Comparison of ENCODE assay signal across 8 cellular contexts in genomic region chr3:76044601-76045600, GRCh38.
DNase-seq lines count a peak whose midpoint lies in the region; ATAC-seq, FAIRE-seq and TF ChIP-seq lines count a peak whose summit lies in the region.

No MANE protein-coding gene starts in this region.

- no peaks in the 10 kb centered on the region for H3K27me3 ChIP-seq in HUES64 (ENCODE audit: insufficient read depth, low read length)
- H3K27me3 ChIP-seq in GM12878 (replicated peaks in 1 of 2; ENCODE audit: control insufficient read depth in 2 of 2, insufficient read depth in 2 of 2, low read length in 1 of 2), result no peaks in the 10 kb centered on the region

- SMC1A ChIA-PET in GM12878 (lab: Charles Lee; ENCODE audit: uncharacterized antibody, unreplicated experiment), result interaction anchor here (0.5 to 2.1 kb wide), 3 partner anchors 11 to 382 kb away, joined by 3 to 6 read pairs (median 3); no protein-coding TSS in a partner anchor

- no peak overlapping the region for H2AFZ ChIP-seq in GM12878 (ENCODE audit: control insufficient read depth, low read depth, low read length)

- DNase-seq in NCI-H748 (lab: John Stamatoyannopoulos, UW; ENCODE audit: unreplicated experiment) (peak; percentile 10), NCI-H748 treated with DMSO at 0.1 percent for 48 hours (lab: John Stamatoyannopoulos, UW) (no peak), GM12878 (ENCODE audit: low read depth, low spot score) (no peak), midbrain (lab: John Stamatoyannopoulos, UW) (peak; percentile 15), NCI-H1417 treated with DMSO at 0.1 percent for 48 hours (lab: John Stamatoyannopoulos, UW) (no peak)
- DNase-seq in activated CD4-positive, alpha-beta T cell treated with anti-CD3 and anti-CD28 coated beads for 1 hour, result no peak

- TF ChIP-seq EP300 in GM12878 (IDR thresholded peaks at IDR 0.05; ENCODE audit: borderline replicate concordance in 1 of 2, control insufficient read depth in 1 of 2, low read depth in 2 of 2, low read length in 2 of 2), result no peak

- peak; percentile 71 for ATAC-seq in GM12878
- no peak for ATAC-seq in GM18498 (IDR thresholded peaks at IDR 0.05; ENCODE audit: unreplicated experiment)

- 50% methylated on average over 2 of the region's 3 CpGs for WGBS in HUES64
- 30% methylated on average over 3 of the region's 3 CpGs for WGBS in GM12878 (ENCODE audit: insufficient coverage, insufficient replicate concordance, low lambda C conversion rate, missing lambda C conversion rate)

- H3K4me3 ChIP-seq in HUES64 (ENCODE audit: low read length), result no peak overlapping the region
- no peak overlapping the region for H3K4me3 ChIP-seq in GM12878

- POLR2A ChIA-PET in GM12878 (lab: Charles Lee), result no interaction called here

- no peaks in the 10 kb centered on the region for H4K20me1 ChIP-seq in GM12878 (ENCODE audit: control insufficient read depth, insufficient read depth)

- CTCF ChIA-PET in GM12878 (lab: Yijun Ruan, JAX), result interaction anchor here (0.7 to 2.9 kb wide), 21 partner anchors 9 to 538 kb away, joined by 3 to 12 read pairs (median 3); no protein-coding TSS in a partner anchor

- intact Hi-C loops in GM12878 (cut with micrococcal nuclease; ENCODE audit: unreplicated experiment), result loop anchor here (2.0 kb wide), 1 partner anchor 320 kb away; no protein-coding TSS in a partner anchor

- no peak overlapping the region for H3K4me2 ChIP-seq in GM12878 (ENCODE audit: control insufficient read depth, insufficient read depth)

- no TSS peak for BruUV-seq in GM12878 (replicated peaks; lab: Mats Ljungman, UMichigan)

- RAD21 ChIA-PET in GM12878 (lab: Charles Lee; ENCODE audit: unreplicated experiment), result interaction anchor here (1.1 to 2.7 kb wide), 2 partner anchors 226 to 321 kb away, joined by 4 to 14 read pairs; no protein-coding TSS in a partner anchor

- no peak for FAIRE-seq in GM12878 (lab: Jason Lieb, UNC)

- in situ Hi-C loops in GM12878 (cut with MboI), result no loop called here

- H3K9me3 ChIP-seq in HUES64 (ENCODE audit: insufficient read depth, low read depth, low read length) (no peaks in the 10 kb centered on the region), GM12878 (replicated peaks; ENCODE audit: control insufficient read depth, insufficient read depth, low read length) (no peaks in the 10 kb centered on the region)

- H3K36me3 ChIP-seq in HUES64 (ENCODE audit: insufficient read depth, low read length), result no peaks in the 10 kb centered on the region
- H3K36me3 ChIP-seq in GM12878 (ENCODE audit: control insufficient read depth in 2 of 2, insufficient read depth in 2 of 2, low read length in 1 of 2), result no peaks in the 10 kb centered on the region

- peak; percentile 37 to 40 (median 40) for TF ChIP-seq CTCF in GM12878 (IDR thresholded peaks at IDR 0.05 in 2 of 3, conservative IDR thresholded peaks at IDR 0.05 in 1 of 3; ENCODE audit: control insufficient read depth in 2 of 3, extremely low read depth in 1 of 3, insufficient read depth in 1 of 3, low read depth in 3 of 3, low read length in 3 of 3)

- peaks cover 50% of the 10 kb centered on the region for H3K4me1 ChIP-seq in HUES64 (ENCODE audit: insufficient read depth, low read length)
- no peaks in the 10 kb centered on the region for H3K4me1 ChIP-seq in GM12878 (ENCODE audit: control insufficient read depth, insufficient read depth, low read length)

- TF ChIP-seq RAD21 in GM12878 (IDR thresholded peaks at IDR 0.05; ENCODE audit: insufficient read depth, low read depth, low read length), result peak; percentile 57

- no peak for TF ChIP-seq POLR2A in GM12878 (IDR thresholded peaks at IDR 0.05; ENCODE audit: low read depth, low read length)

- H3K27ac ChIP-seq in HUES64 (ENCODE audit: low read depth, low read length) (peak overlapping the region; percentile 93), GM12878 (ENCODE audit: control insufficient read depth, insufficient read depth) (no peak overlapping the region)

- H3K79me2 ChIP-seq in GM12878 (ENCODE audit: control insufficient read depth, insufficient read depth, low read length), result no peaks in the 10 kb centered on the region

- H3K9ac ChIP-seq in HUES64 (ENCODE audit: low read depth, low read length) (peak overlapping the region; percentile 59), GM12878 (ENCODE audit: control insufficient read depth, insufficient read depth, low read length) (no peak overlapping the region)

TF ChIP-seq in GM12878, 131 proteins besides CTCF, POLR2A, EP300 and RAD21:
- TF ChIP-seq NRF1 (conservative IDR thresholded peaks at IDR 0.05; ENCODE audit: low read depth, low read length) (no peak), ATF7 (IDR thresholded peaks at IDR 0.05; ENCODE audit: low read depth) (no peak), MAX (IDR thresholded peaks at IDR 0.05; ENCODE audit: low read depth, low read length) (no peak), KLF5 (IDR thresholded peaks at IDR 0.05; ENCODE audit: partially characterized antibody) (no peak), SMC3 (IDR thresholded peaks at IDR 0.05; ENCODE audit: borderline replicate concordance, low read length) (peak; percentile 20; the same call in 1 of the 2 replicates), RUNX3 (IDR thresholded peaks at IDR 0.05; ENCODE audit: low read length) (no peak)
- TF ChIP-seq, protein P1, sequence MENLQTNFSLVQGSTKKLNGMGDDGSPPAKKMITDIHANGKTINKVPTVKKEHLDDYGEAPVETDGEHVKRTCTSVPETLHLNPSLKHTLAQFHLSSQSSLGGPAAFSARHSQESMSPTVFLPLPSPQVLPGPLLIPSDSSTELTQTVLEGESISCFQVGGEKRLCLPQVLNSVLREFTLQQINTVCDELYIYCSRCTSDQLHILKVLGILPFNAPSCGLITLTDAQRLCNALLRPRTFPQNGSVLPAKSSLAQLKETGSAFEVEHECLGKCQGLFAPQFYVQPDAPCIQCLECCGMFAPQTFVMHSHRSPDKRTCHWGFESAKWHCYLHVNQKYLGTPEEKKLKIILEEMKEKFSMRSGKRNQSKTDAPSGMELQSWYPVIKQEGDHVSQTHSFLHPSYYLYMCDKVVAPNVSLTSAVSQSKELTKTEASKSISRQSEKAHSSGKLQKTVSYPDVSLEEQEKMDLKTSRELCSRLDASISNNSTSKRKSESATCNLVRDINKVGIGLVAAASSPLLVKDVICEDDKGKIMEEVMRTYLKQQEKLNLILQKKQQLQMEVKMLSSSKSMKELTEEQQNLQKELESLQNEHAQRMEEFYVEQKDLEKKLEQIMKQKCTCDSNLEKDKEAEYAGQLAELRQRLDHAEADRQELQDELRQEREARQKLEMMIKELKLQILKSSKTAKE (IDR thresholded peaks at IDR 0.05; ENCODE audit: low read depth, poor library complexity, severe bottlenecking), result no peak

Comparison
In these comparisons a context has a peak if more than half of its experiments do, and no peak if none do; other contexts are left out.
1. DNase-seq: peak in NCI-H748 (single experiment) and midbrain (single experiment); none in NCI-H748 treated with DMSO at 0.1 percent for 48 hours (single experiment), GM12878 (single experiment), NCI-H1417 treated with DMSO at 0.1 percent for 48 hours (single experiment) and activated CD4-positive, alpha-beta T cell treated with anti-CD3 and anti-CD28 coated beads for 1 hour (single experiment).